8 cellular contexts compared by ENCODE assay signal in the genomic region with DNA sequence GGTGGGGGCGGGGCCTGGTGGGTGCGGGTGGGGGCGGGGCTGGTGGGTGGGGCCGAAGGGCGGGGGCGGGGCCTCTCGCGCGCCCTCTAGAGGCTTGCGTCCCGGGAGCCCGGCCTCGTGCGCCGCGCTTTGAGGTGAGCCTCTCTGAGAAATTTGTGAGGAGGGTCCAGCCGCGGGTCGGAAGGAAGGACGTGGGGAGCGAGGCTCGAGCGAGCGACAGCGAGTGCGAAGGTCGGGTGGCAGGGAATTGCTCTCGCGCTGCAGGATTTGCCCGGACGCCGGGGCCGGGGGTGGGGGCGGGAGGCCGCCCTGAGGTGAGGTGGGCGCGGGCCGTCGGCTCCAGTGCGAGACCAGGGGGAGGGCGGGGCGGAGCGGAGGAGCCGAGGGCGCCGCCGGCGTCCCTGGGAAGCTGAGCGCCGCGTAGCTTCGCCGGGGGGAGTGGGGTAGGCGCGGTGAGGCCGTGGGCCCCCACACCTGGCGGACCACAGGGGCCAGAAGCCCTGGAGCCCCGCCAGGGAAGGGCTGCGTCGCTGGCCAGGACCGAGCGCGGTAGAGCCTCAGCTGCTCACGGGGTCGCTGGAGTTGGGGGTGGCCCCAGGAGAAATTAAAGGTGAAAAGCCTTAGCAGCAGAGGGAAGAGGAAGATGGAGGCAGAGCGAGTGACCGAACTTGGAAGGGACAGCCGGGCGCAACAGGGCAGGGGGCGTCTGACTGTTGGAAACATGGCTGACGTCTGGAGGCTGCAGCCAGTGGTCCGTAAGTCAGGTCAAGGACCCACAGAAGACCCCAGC. TPM values are rescaled to one million over a fixed set of nuclear protein-coding genes. Genes with fewer than 3 reads are reported as not detected.
DNase-seq lines count a peak whose midpoint lies in the region; ATAC-seq and TF ChIP-seq lines count a peak whose summit lies in the region.

No MANE protein-coding gene starts in this region.

- H4K20me1 ChIP-seq in BLaER1 treated with 17β-estradiol and CSF1 and Interleukin-3, amounts not matched to agents 10 nM and 100 nM, result peaks cover 10 to 29% (median 21%) of the 10 kb centered on the region in 11 experiments; a peak in 17 of 22 replicates
- peaks cover 17% of the 10 kb centered on the region for H4K20me1 ChIP-seq in OCI-LY3 (ENCODE audit: insufficient read depth, low read length)

- TF ChIP-seq CTCF in OCI-LY3 (IDR thresholded peaks at IDR 0.05; ENCODE audit: low read depth, low read length) (peak; percentile 37), upper lobe of left lung (IDR thresholded peaks at IDR 0.05) (peak; percentile 32 to 74 (median 56))

- H2AFZ ChIP-seq in OCI-LY3 (ENCODE audit: low read depth, low read length), result peak overlapping the region; percentile 70

- no peaks in the 10 kb centered on the region for H3K9me3 Mint-ChIP-seq in memory B cell

- peaks cover 77% of the 10 kb centered on the region for H3K79me2 ChIP-seq in OCI-LY3 (ENCODE audit: low read length)

- peaks cover 42 to 53% (median 45%) of the 10 kb centered on the region in 10 experiments for H3K4me1 ChIP-seq in BLaER1 treated with 17β-estradiol and CSF1 and Interleukin-3, amounts not matched to agents 10 nM and 100 nM
- H3K4me1 ChIP-seq in OCI-LY3 (ENCODE audit: low read length) (peaks cover 25% of the 10 kb centered on the region), upper lobe of left lung (peaks cover 20 to 41% (median 32%) of the 10 kb centered on the region in 4 donors)

- peak overlapping the region; percentile 67 to 82 (median 74) for H3K4me3 ChIP-seq in BLaER1 treated with 17β-estradiol and CSF1 and Interleukin-3, amounts not matched to agents 10 nM and 100 nM
- H3K4me3 ChIP-seq in OCI-LY3 (ENCODE audit: low read length), result peak overlapping the region; percentile 97
- peak overlapping the region; percentile 67 to 100 (median 85) for H3K4me3 ChIP-seq in upper lobe of left lung

- peak overlapping the region in 10 of 11 experiments; percentile 56 to 83 (median 78); a peak in 21 of 22 replicates for H3K27ac ChIP-seq in BLaER1 treated with 17β-estradiol and CSF1 and Interleukin-3, amounts not matched to agents 10 nM and 100 nM
- H3K27ac ChIP-seq in OCI-LY3 (ENCODE audit: low read length) (peak overlapping the region; percentile 64), upper lobe of left lung (peak overlapping the region in 3 of 4 donors; percentile 70 to 77 (median 70))

- H3K27me3 ChIP-seq in BLaER1 treated with 17β-estradiol and CSF1 and Interleukin-3, amounts not matched to agents 10 nM and 100 nM, result no peaks in the 10 kb centered on the region
- no peaks in the 10 kb centered on the region for H3K27me3 ChIP-seq in OCI-LY3 (ENCODE audit: low read depth, low read length)
- H3K27me3 ChIP-seq in upper lobe of left lung, result no peaks in the 10 kb centered on the region

- peaks cover 24 to 42% (median 37%) of the 10 kb centered on the region in 11 experiments for H3K36me3 ChIP-seq in BLaER1 treated with 17β-estradiol and CSF1 and Interleukin-3, amounts not matched to agents 10 nM and 100 nM
- H3K36me3 ChIP-seq in OCI-LY3 (replicated peaks; ENCODE audit: low read depth, low read length) (peaks cover 56% of the 10 kb centered on the region), upper lobe of left lung (peaks cover 0 to 13% (median 3%) of the 10 kb centered on the region in 4 donors)

- H3K27me3 Mint-ChIP-seq in memory B cell, result no peaks in the 10 kb centered on the region

- H3K9ac ChIP-seq in BLaER1 treated with 17β-estradiol and CSF1 and Interleukin-3, amounts not matched to agents 10 nM and 100 nM, result peak overlapping the region; percentile 77 to 91 (median 83)
- peak overlapping the region; percentile 90 for H3K9ac ChIP-seq in OCI-LY3 (ENCODE audit: low read length)

- peaks cover 14% of the 10 kb centered on the region for H3K36me3 Mint-ChIP-seq in memory B cell

- H3K4me2 ChIP-seq in BLaER1 treated with 17β-estradiol and CSF1 and Interleukin-3, amounts not matched to agents 10 nM and 100 nM, result peak overlapping the region; percentile 90 to 100 (median 96)
- H3K4me2 ChIP-seq in OCI-LY3 (ENCODE audit: low read length), result peak overlapping the region; percentile 98

- no peak for TF ChIP-seq POLR2A in upper lobe of left lung (IDR thresholded peaks at IDR 0.05)

- 8 to 14% methylated on average over 14 to 41 of the region's 72 CpGs for WGBS in upper lobe of left lung, 2 donors

- no peak for TF ChIP-seq EP300 in upper lobe of left lung (IDR thresholded peaks at IDR 0.05)

- peak; percentile 27 for ATAC-seq in GM18867 (IDR thresholded peaks at IDR 0.05; ENCODE audit: unreplicated experiment)
- peak; percentile 18 for ATAC-seq in HG03103 (IDR thresholded peaks at IDR 0.05; ENCODE audit: low read depth, unreplicated experiment)
- peak; percentile 33 for ATAC-seq in memory B cell (ENCODE audit: low read depth)
- ATAC-seq in upper lobe of left lung (ENCODE audit: low FRiP score in 2 of 2), result peak; percentile 34 to 62
- ATAC-seq in HG02884 (IDR thresholded peaks at IDR 0.05; ENCODE audit: unreplicated experiment), result no peak

- DNase-seq in cerebellum (ENCODE audit: low spot score) (peak; percentile 26), memory B cell (ENCODE audit: low spot score in 2 of 2) (peak in 1 of 2 donors; percentile 67), upper lobe of left lung (peak; percentile 42 to 92)

- peaks cover 41% of the 10 kb centered on the region for H3K4me1 Mint-ChIP-seq in memory B cell

- H3K9me3 ChIP-seq in BLaER1 treated with 17β-estradiol and CSF1 and Interleukin-3, amounts not matched to agents 10 nM and 100 nM (replicated peaks in 1 of 11), result peaks cover 0 to 6% (median 0%) of the 10 kb centered on the region in 11 experiments; a peak in 4 of 22 replicates
- no peaks in the 10 kb centered on the region for H3K9me3 ChIP-seq in OCI-LY3 (ENCODE audit: insufficient read depth, low read length)
- no peaks in the 10 kb centered on the region for H3K9me3 ChIP-seq in upper lobe of left lung

- peak overlapping the region; percentile 85 for H3K27ac Mint-ChIP-seq in memory B cell

- peak overlapping the region; percentile 90 for H3K4me3 Mint-ChIP-seq in memory B cell

RNA-seq across cellular contexts. Expression of gene LSS, which starts 0.8 kb away (rescaled TPM):
- total RNA-seq in cerebellum, result 64.2 TPM
- total RNA-seq in upper lobe of left lung, result 100 to 1,000 TPM in 5 of 6 donors, 10 to 100 TPM in 1; 71.7 to 266 (median 135) TPM

RNA-seq across cellular contexts. Expression of gene SPATC1L, which starts 45.1 kb away (rescaled TPM):
- total RNA-seq in cerebellum (6.0 TPM), upper lobe of left lung (10 to 100 TPM in 3 of 6 donors, 1 to 10 TPM in 2, under 1 TPM in 1; 0.91 to 22.0 (median 7.2) TPM)

RNA-seq across cellular contexts. Expression of gene MCM3AP, which starts 56.1 kb away (rescaled TPM):
- total RNA-seq in cerebellum (77.6 TPM), upper lobe of left lung (100 to 1,000 TPM in 2 of 6 donors, 10 to 100 TPM in 4; 93.3 to 226 (median 98.4) TPM)

RNA-seq across cellular contexts. Expression of gene YBEY, which starts 56.8 kb away (rescaled TPM):
- total RNA-seq in cerebellum (13.4 TPM), upper lobe of left lung (10 to 100 TPM in 4 of 6 donors, 1 to 10 TPM in 2; 7.7 to 26.2 (median 10.8) TPM)
